1 cellular context compared by ENCODE assay signal in genomic region chr9:89872426-89872912, GRCh38.
TF ChIP-seq lines count a peak whose summit lies in the region.

No MANE protein-coding gene starts in this region.

TF ChIP-seq in HepG2, 621 proteins besides CTCF, POLR2A, EP300 and RAD21 (continued from another document):
- TF ChIP-seq UBTF (CRISPR knock-in tag; IDR thresholded peaks at IDR 0.05) (no peak), THAP11 (CRISPR knock-in tag; IDR thresholded peaks at IDR 0.05) (no peak), ZNF761 (CRISPR knock-in tag; conservative IDR thresholded peaks at IDR 0.05) (no peak), TOPORS (CRISPR knock-in tag; IDR thresholded peaks at IDR 0.05) (no peak), HINFP (CRISPR knock-in tag; IDR thresholded peaks at IDR 0.05; ENCODE audit: low read depth) (no peak), ZNF407 (CRISPR knock-in tag; IDR thresholded peaks at IDR 0.05; ENCODE audit: not compliant biosample characterization) (no peak), FLYWCH1 (CRISPR knock-in tag; IDR thresholded peaks at IDR 0.05) (no peak), ZNF234 (CRISPR knock-in tag; conservative IDR thresholded peaks at IDR 0.05) (no peak), ZBTB14 (CRISPR knock-in tag; IDR thresholded peaks at IDR 0.05) (no peak), YEATS4 (CRISPR knock-in tag; IDR thresholded peaks at IDR 0.05; ENCODE audit: borderline replicate concordance) (no peak), PTBP1 (IDR thresholded peaks at IDR 0.05; ENCODE audit: low read depth, low read length, poor library complexity, severe bottlenecking) (no peak), SNAPC2 (CRISPR knock-in tag; IDR thresholded peaks at IDR 0.05) (no peak), CSRNP2 (CRISPR knock-in tag; conservative IDR thresholded peaks at IDR 0.05; ENCODE audit: low read depth) (no peak), NKX3-1 (CRISPR knock-in tag; IDR thresholded peaks at IDR 0.05) (no peak)
